ENCODE assay signal across 29 cellular contexts in the genomic region with DNA sequence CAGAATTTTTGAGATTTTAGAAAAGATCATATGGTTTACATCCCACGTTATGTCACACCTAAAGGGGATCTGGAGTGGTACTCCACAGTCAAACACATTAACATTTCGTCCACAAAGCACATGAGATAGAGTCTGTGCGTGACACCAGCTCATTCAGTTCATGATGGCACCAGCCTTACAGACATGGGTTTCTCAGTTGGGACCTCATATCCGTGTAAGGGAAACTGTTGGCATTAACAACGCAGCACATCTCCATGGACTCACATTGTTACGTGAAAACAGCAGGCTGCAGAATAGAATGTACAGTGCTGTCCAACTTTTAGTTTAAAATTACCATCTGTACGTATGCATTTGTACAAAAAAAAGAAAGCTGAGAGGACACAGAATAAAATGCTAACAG. TPM values are rescaled to one million over a fixed set of nuclear protein-coding genes. Genes with fewer than 3 reads are reported as not detected.
"Had no signal": no experiment of that assay in that cellular context is flagged by ENCODE, and none has a peak within 500 bp of the region (broad histone marks: within the 10 kb centered on the region; RNA-seq: fewer than 3 reads in every experiment).

No MANE protein-coding gene starts in this region.

- ATAC-seq: activated CD8-positive, alpha-beta T cell treated with anti-CD3 and anti-CD28 coated beads for 36 hours; Panc1 had no signal

- H3K4me3 ChIP-seq: ascending aorta, SJCRH30, SK-N-MC had no signal

- DNase-seq: activated CD4-positive, alpha-beta T cell treated with anti-CD3 and anti-CD28 coated beads, Interleukin-2, amount 10 ng/mL, durations not matched to agents 24 days and 14 days; activated CD4-positive, alpha-beta T cell treated with anti-CD3 and anti-CD28 coated beads, Interleukin-2, amount 50 U/mL, for 4 hours; activated CD8-positive, alpha-beta T cell treated with anti-CD3 and anti-CD28 coated beads for 36 hours; activated gamma-delta T cell; activated naive CD4-positive, alpha-beta T cell treated with Interleukin-2 at 50 U/mL for 16 hours; activated naive CD8-positive, alpha-beta T cell treated with anti-CD3 and anti-CD28 coated beads, Interleukin-2, amount 10 ng/mL, durations not matched to agents 7 days and 5 days; activated T-cell treated with anti-CD3 and anti-CD28 coated beads for 4 hours; activated T-cell treated with anti-CD3 and anti-CD28 coated beads, Interleukin-2, amount 50 U/mL, for 48 hours; amygdala; MM.1S; MV-4-11; NCI-H1092; NCI-H1436 treated with DMSO at 0.1 percent for 48 hours; NCI-H1694 treated with DMSO at 0.1 percent for 48 hours; NCI-H2029; NCI-H345; NCI-H524 treated with DMSO at 0.1 percent for 48 hours; SHP77; SJCRH30 had no signal

- H3K27ac ChIP-seq: ascending aorta, KMS-11, SJCRH30, SK-N-MC had no signal

- H3K9me3 ChIP-seq: ascending aorta, SJCRH30 had no signal

- H3K9ac ChIP-seq: KMS-11 had no signal

- H3K4me2 ChIP-seq: KMS-11 had no signal

- H3K4me1 ChIP-seq: ascending aorta, SJCRH30 had no signal

- H3K36me3 ChIP-seq: SJCRH30 had no signal

- H3K27me3 ChIP-seq: ascending aorta, SJCRH30 had no signal

RNA-seq across cellular contexts. Expression of a gene that starts 28.7 kb away (rescaled TPM):
- total RNA-seq: activated CD4-positive, alpha-beta T cell treated with anti-CD3 and anti-CD28 coated beads, Interleukin-2, amount 10 ng/mL, durations not matched to agents 24 days and 14 days; activated CD8-positive, alpha-beta T cell treated with anti-CD3 and anti-CD28 coated beads for 36 hours; activated naive CD8-positive, alpha-beta T cell treated with anti-CD3 and anti-CD28 coated beads, Interleukin-2, amount 10 ng/mL, durations not matched to agents 7 days and 5 days; ascending aorta; cardiac septum; LHCN-M2; NCI-H460; RPMI7951; SJCRH30; T-helper 1 cell treated with Interleukin-12 subunit alpha and Interleukin-12 subunit beta and Interleukin-4 antibody, amounts not matched to agents 30 ng/mL and 1 ng/mL, for 36 hours; T-helper 2 cell treated with Interferon-gamma antibody and Interleukin-4, amounts not matched to agents 100 ng/mL and 5 ng/mL, for 36 hours had no signal
